Comparison of ENCODE assay signal across 19 cellular contexts in the genomic region with DNA sequence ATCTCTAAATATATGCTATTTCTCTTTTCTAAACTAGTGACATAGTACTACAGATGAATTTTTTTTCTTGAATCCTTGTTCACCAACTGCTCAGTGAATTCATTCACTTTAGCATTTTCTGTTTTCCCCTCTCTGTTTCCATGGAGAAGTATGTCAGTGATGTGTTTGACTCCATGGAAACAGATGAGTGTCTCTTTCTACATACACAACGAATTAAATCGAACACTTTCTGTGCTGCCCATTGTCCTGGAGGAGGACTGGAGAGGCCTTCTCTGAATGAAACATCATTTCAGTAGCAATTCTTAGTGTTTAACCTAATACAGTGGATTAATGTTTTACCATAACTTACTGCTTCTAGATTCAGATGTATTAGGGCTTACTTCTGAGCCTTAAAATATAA. TPM values are rescaled to one million over a fixed set of nuclear protein-coding genes. Genes with fewer than 3 reads are reported as not detected.
DNase-seq lines count a peak whose midpoint lies in the region; ATAC-seq, FAIRE-seq and TF ChIP-seq lines count a peak whose summit lies in the region.
"Had no signal": no experiment of that assay in that cellular context is flagged by ENCODE, and none has a peak within 500 bp of the region (broad histone marks: within the 10 kb centered on the region; RNA-seq: fewer than 3 reads in every experiment).

No MANE protein-coding gene starts in this region.

- peaks cover 19% of the 10 kb centered on the region for H3K4me1 ChIP-seq in foreskin keratinocyte
- H3K4me1 ChIP-seq in Peyer's patch, result no peaks in the 10 kb centered on the region

- H3K27me3 ChIP-seq in foreskin keratinocyte, result no peaks in the 10 kb centered on the region
- no peaks in the 10 kb centered on the region for H3K27me3 ChIP-seq in Peyer's patch
- H3K27me3 ChIP-seq: transverse colon had no signal

- peaks cover 0 to 41% (median 0%) of the 10 kb centered on the region in 3 donors for H3K36me3 ChIP-seq in Peyer's patch

- H3K4me3 ChIP-seq in Peyer's patch, result no peak overlapping the region
- H3K4me3 ChIP-seq: SK-N-MC, transverse colon had no signal

- DNase-seq in ACHN, result peak; percentile 23
- DNase-seq in H54 (ENCODE audit: insufficient read length, low spot score), result no peak
- peak; percentile 16 for DNase-seq in RPMI7951 (ENCODE audit: low read depth)
- DNase-seq in foreskin keratinocyte, result no peak
- no peak for DNase-seq in HT-29 (ENCODE audit: low spot score)
- no peak for DNase-seq in Peyer's patch
- no peak for DNase-seq in HuH-7 (ENCODE audit: low spot score)
- DNase-seq: activated CD8-positive, alpha-beta memory T cell treated with anti-CD3 and anti-CD28 coated beads for 24 hours; AML-193; COR-L47; NCI-H187; NCI-H526 treated with DMSO at 0.1 percent for 48 hours; stimulated activated naive CD8-positive, alpha-beta T cell treated with anti-CD3 and anti-CD28 coated beads, Interleukin-15, Interleukin-2, amounts not matched to agents 100 U/mL and 50 U/mL, for 24 hours; transverse colon had no signal

- FAIRE-seq in H54 (lab: Jason Lieb, UNC), result peak; percentile 81
- FAIRE-seq: GM19239, H1 had no signal

- TF ChIP-seq POLR2A in H54 (IDR thresholded peaks at IDR 0.05; ENCODE audit: low read depth, low read length) (no peak), Peyer's patch (IDR thresholded peaks at IDR 0.05) (no peak)

- in situ Hi-C loops in ACHN (cut with HindIII; ENCODE audit: low pct_ligation_motif_present, low pct_unique_long_range_greater_than_20kb, low sequenced_read_pairs), result no loop called here

- H3K27ac ChIP-seq in foreskin keratinocyte (no peak overlapping the region), Peyer's patch (no peak overlapping the region)
- H3K27ac ChIP-seq: SK-N-MC, transverse colon had no signal

- TF ChIP-seq CTCF in foreskin keratinocyte (conservative IDR thresholded peaks at IDR 0.05), result no peak
- TF ChIP-seq CTCF in Peyer's patch (IDR thresholded peaks at IDR 0.05), result no peak

- H3K9me3 ChIP-seq in Peyer's patch, result no peaks in the 10 kb centered on the region
- H3K9me3 ChIP-seq: transverse colon had no signal

- peak; percentile 13 for ATAC-seq in foreskin keratinocyte
- no peak for ATAC-seq in HG03159 (IDR thresholded peaks at IDR 0.05; ENCODE audit: unreplicated experiment)
- ATAC-seq: natural killer cell treated with Interleukin-12 subunit alpha and Interleukin-12 subunit beta and Interleukin-15 and Interleukin-18, amount 100 ng/mL, for 72 hours; stimulated activated naive CD8-positive, alpha-beta T cell treated with anti-CD3 and anti-CD28 coated beads, Interleukin-15, Interleukin-2, amounts not matched to agents 100 U/mL and 50 U/mL, for 24 hours had no signal

RNA-seq across cellular contexts. Expression of a gene that starts 9.5 kb away (rescaled TPM):
- total RNA-seq in RPMI7951 (2014; rRNA removed; shearing (Covaris generic)), result 15.0 and 19.6 TPM in 2 replicates
- total RNA-seq in foreskin keratinocyte, result 20.4 and 21.2 TPM in 2 replicates
- polyA plus RNA-seq in foreskin keratinocyte, result 4.6 and 6.1 TPM in 2 replicates
- total RNA-seq in HT-29 (2014; rRNA removed; shearing (Covaris generic)), result 5.9 and 10.4 TPM in 2 replicates
- total RNA-seq in Peyer's patch, result 10 to 100 TPM; 22.1 to 56.9 (median 37.3) TPM

RNA-seq across cellular contexts. Expression of a gene that starts 9.8 kb away (rescaled TPM):
- total RNA-seq in RPMI7951 (2014; rRNA removed; shearing (Covaris generic)), result 27.5 and 32.7 TPM in 2 replicates
- total RNA-seq in foreskin keratinocyte, result 19.8 and 23.6 TPM in 2 replicates
- 16.4 and 17.8 TPM in 2 replicates for polyA plus RNA-seq in foreskin keratinocyte
- 6.6 and 6.8 TPM in 2 replicates for total RNA-seq in HT-29 (2014; rRNA removed; shearing (Covaris generic))
- 10 to 100 TPM in 3 of 4 donors, 1 to 10 TPM in 1; 9.9 to 21.9 (median 17.4) TPM for total RNA-seq in Peyer's patch

Comparison
In these comparisons a context has a peak if more than half of its experiments do, and no peak if none do; other contexts are left out.
1. DNase-seq: peak in ACHN (single experiment) and RPMI7951 (single experiment); none in H54 (single experiment), foreskin keratinocyte (0 of 2), HT-29 (single experiment), Peyer's patch (0 of 3) and HuH-7 (single experiment).